In the genomic region with DNA sequence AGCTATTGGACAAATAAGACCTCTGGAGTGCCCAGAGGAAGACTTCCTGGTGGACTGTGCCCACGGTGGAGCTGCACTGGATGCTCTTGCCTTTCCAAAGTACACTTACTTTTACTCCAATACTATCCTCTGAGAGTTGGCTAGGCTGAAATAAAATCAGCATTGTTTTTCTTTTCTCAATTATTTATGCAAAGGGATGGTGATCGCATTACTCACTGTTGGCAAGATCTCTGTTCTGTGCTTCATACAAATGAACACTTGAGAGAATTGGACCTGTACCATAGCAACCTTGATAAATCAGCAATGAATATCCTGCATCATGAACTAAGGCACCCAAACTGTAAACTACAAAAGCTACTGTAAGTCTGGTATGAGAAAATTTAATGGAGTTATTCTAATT, we compare ENCODE assay signal across 22 cellular contexts. TPM values are rescaled to one million over a fixed set of nuclear protein-coding genes. Genes with fewer than 3 reads are reported as not detected.
DNase-seq lines count a peak whose midpoint lies in the region; ATAC-seq, FAIRE-seq and TF ChIP-seq lines count a peak whose summit lies in the region.
"Had no signal": no experiment of that assay in that cellular context is flagged by ENCODE, and none has a peak within 500 bp of the region (broad histone marks: within the 10 kb centered on the region; RNA-seq: fewer than 3 reads in every experiment).

No MANE protein-coding gene starts in this region.

- no peak for TF ChIP-seq CTCF in AG04449 (IDR thresholded peaks at IDR 0.05; ENCODE audit: insufficient read depth, low read length, missing control alignments)
- TF ChIP-seq CTCF in astrocyte (IDR thresholded peaks at IDR 0.05; ENCODE audit: insufficient read depth, low read depth, low read length) = no peak
- no peak for TF ChIP-seq CTCF in fibroblast of the aortic adventitia (IDR thresholded peaks at IDR 0.05; ENCODE audit: insufficient read depth, low read length)
- TF ChIP-seq CTCF in lower lobe of right lung (IDR thresholded peaks at IDR 0.05) = no peak

- intact Hi-C loops in lower lobe of right lung (cut with DNase I) = no loop called here

- no peak overlapping the region for H3K9ac ChIP-seq in astrocyte (ENCODE audit: low read length)

- CTCF ChIA-PET in AG04449 (lab: Yijun Ruan, JAX) = no interaction called here

- no peak overlapping the region for H2AFZ ChIP-seq in astrocyte (ENCODE audit: low read depth, low read length)

- FAIRE-seq in astrocyte (lab: Jason Lieb, UNC) = no peak
- FAIRE-seq: G401.6 had no signal

- H3K27me3 Mint-ChIP-seq in astrocyte (ENCODE audit: low read depth, unreplicated experiment) = no peaks in the 10 kb centered on the region

- no peaks in the 10 kb centered on the region for H3K4me1 ChIP-seq in astrocyte (ENCODE audit: insufficient read depth, low read length)
- H3K4me1 ChIP-seq in lower lobe of right lung = no peaks in the 10 kb centered on the region
- H3K4me1 ChIP-seq: ascending aorta, foreskin keratinocyte, Peyer's patch, upper lobe of left lung had no signal

- H3K27me3 ChIP-seq in astrocyte (ENCODE audit: insufficient read depth, low read length) = no peaks in the 10 kb centered on the region
- no peaks in the 10 kb centered on the region for H3K27me3 ChIP-seq in lower lobe of right lung (ENCODE audit: low read depth)
- H3K27me3 ChIP-seq: ascending aorta, foreskin keratinocyte, Peyer's patch, upper lobe of left lung had no signal

- POLR2A ChIA-PET in AG04449 (lab: Yijun Ruan, JAX) = no interaction called here

- H3K27ac ChIP-seq in astrocyte (ENCODE audit: low read depth, low read length) (no peak overlapping the region), lower lobe of right lung (no peak overlapping the region)
- H3K27ac ChIP-seq: ascending aorta, foreskin keratinocyte, Peyer's patch, upper lobe of left lung had no signal

- no peaks in the 10 kb centered on the region for H3K9me3 Mint-ChIP-seq in astrocyte (ENCODE audit: unreplicated experiment)
- H3K9me3 Mint-ChIP-seq: activated naive CD4-positive, alpha-beta T cell treated with anti-CD3 and anti-CD28 coated beads for 36 hours; IgD-negative memory B cell; neural crest cell had no signal

- H3K4me2 ChIP-seq in astrocyte (ENCODE audit: low read length) = peak overlapping the region; percentile 8

- H3K4me3 Mint-ChIP-seq in astrocyte (ENCODE audit: unreplicated experiment) = no peak overlapping the region
- H3K4me3 Mint-ChIP-seq: activated naive CD4-positive, alpha-beta T cell treated with anti-CD3 and anti-CD28 coated beads for 36 hours; IgD-negative memory B cell; neural crest cell had no signal

- H3K27ac Mint-ChIP-seq in astrocyte (ENCODE audit: unreplicated experiment) = no peak overlapping the region
- H3K27ac Mint-ChIP-seq: activated naive CD4-positive, alpha-beta T cell treated with anti-CD3 and anti-CD28 coated beads for 36 hours; IgD-negative memory B cell had no signal

- peak; percentile 7 for DNase-seq in AG04449 (ENCODE audit: low read depth, low spot score)
- DNase-seq in GM03348 (ENCODE audit: low spot score) = peak; percentile 8
- DNase-seq in astrocyte (ENCODE audit: low read depth) = peak; percentile 63
- peak; percentile 87 for DNase-seq in fibroblast of the aortic adventitia (ENCODE audit: low read depth)
- no peak for DNase-seq in NCI-H187 (lab: John Stamatoyannopoulos, UW)
- DNase-seq in activated CD4-positive, alpha-beta T cell treated with anti-CD3 and anti-CD28 coated beads for 1 hour = no peak
- no peak for DNase-seq in activated gamma-delta T cell treated with Interleukin-2 at 50 U/mL for 16 hours
- no peak for DNase-seq in lower lobe of right lung
- DNase-seq: activated naive CD4-positive, alpha-beta T cell treated with anti-CD3 and anti-CD28 coated beads for 36 hours; left cardiac atrium; midbrain; NCI-H2081 treated with DMSO at 0.1 percent for 48 hours; NCI-H774; Peyer's patch; stimulated activated naive CD4-positive, alpha-beta T cell treated with Interleukin-2 at 50 U/mL for 16 hours; upper lobe of left lung had no signal

- no peaks in the 10 kb centered on the region for H3K36me3 Mint-ChIP-seq in astrocyte (ENCODE audit: low read depth, unreplicated experiment)
- H3K36me3 Mint-ChIP-seq: IgD-negative memory B cell had no signal

- no peaks in the 10 kb centered on the region for H3K36me3 ChIP-seq in astrocyte (ENCODE audit: insufficient read depth, low read length)
- H3K36me3 ChIP-seq in lower lobe of right lung = no peaks in the 10 kb centered on the region
- H3K36me3 ChIP-seq: ascending aorta, Peyer's patch, upper lobe of left lung had no signal

- H3K4me3 ChIP-seq in AG04449 (ENCODE audit: low read depth, low read length) (no peak overlapping the region), astrocyte (ENCODE audit: insufficient read depth, low read depth, low read length) (no peak overlapping the region), fibroblast of the aortic adventitia (ENCODE audit: low read depth, low read length) (no peak overlapping the region), lower lobe of right lung (no peak overlapping the region)
- H3K4me3 ChIP-seq: ascending aorta, Peyer's patch, upper lobe of left lung had no signal

- no peak for ATAC-seq in lower lobe of right lung
- ATAC-seq: foreskin keratinocyte had no signal

- H3K9me3 ChIP-seq in astrocyte (ENCODE audit: insufficient read depth, low read depth, low read length) (no peaks in the 10 kb centered on the region), lower lobe of right lung (no peaks in the 10 kb centered on the region)
- H3K9me3 ChIP-seq: ascending aorta, Peyer's patch, upper lobe of left lung had no signal

- no peaks in the 10 kb centered on the region for H3K4me1 Mint-ChIP-seq in astrocyte (ENCODE audit: low read depth, unreplicated experiment)
- H3K4me1 Mint-ChIP-seq: IgD-negative memory B cell, neural crest cell had no signal

- H3K79me2 ChIP-seq in astrocyte (ENCODE audit: insufficient read depth, low read length) = no peaks in the 10 kb centered on the region

- no peaks in the 10 kb centered on the region for H4K20me1 ChIP-seq in astrocyte (ENCODE audit: insufficient read depth, low read length)

RNA-seq across cellular contexts. Expression of gene NLRP14, which starts 26.2 kb away (rescaled TPM):
- total RNA-seq in astrocyte = not detected in 2 replicates
- total RNA-seq in fibroblast of the aortic adventitia (ENCODE audit: low replicate concordance) = 0.18 TPM in 1 of 2 replicates, not detected in the other
- not detected for total RNA-seq in lower lobe of right lung
- total RNA-seq: A673; activated naive CD4-positive, alpha-beta T cell treated with anti-CD3 and anti-CD28 coated beads for 36 hours; ascending aorta; left cardiac atrium had no signal

RNA-seq across cellular contexts. Expression of gene ZNF214, which starts 26.3 kb away (rescaled TPM):
- total RNA-seq in astrocyte (0.93 and 0.94 TPM in 2 replicates), fibroblast of the aortic adventitia (ENCODE audit: low replicate concordance) (2.9 and 5.2 TPM in 2 replicates), lower lobe of right lung (3.3 TPM)
- total RNA-seq: activated naive CD4-positive, alpha-beta T cell treated with anti-CD3 and anti-CD28 coated beads for 36 hours; ascending aorta had no signal

RNA-seq across cellular contexts. Expression of gene RBMXL2, which starts 42.3 kb away (rescaled TPM):
- total RNA-seq in astrocyte (not detected in 2 replicates), fibroblast of the aortic adventitia (ENCODE audit: low replicate concordance) (not detected in 2 replicates), lower lobe of right lung (not detected)
- total RNA-seq: A673; activated naive CD4-positive, alpha-beta T cell treated with anti-CD3 and anti-CD28 coated beads for 36 hours; ascending aorta; foreskin keratinocyte; left cardiac atrium; Peyer's patch had no signal

Comparison
In these comparisons a context has a peak if more than half of its experiments do, and no peak if none do; other contexts are left out.
1. DNase-seq: peak in AG04449 (single experiment), GM03348 (single experiment), astrocyte (single experiment) and fibroblast of the aortic adventitia (single experiment); none in NCI-H187 (0 of 2), activated CD4-positive, alpha-beta T cell treated with anti-CD3 and anti-CD28 coated beads for 1 hour (single experiment), activated gamma-delta T cell treated with Interleukin-2 at 50 U/mL for 16 hours (single experiment) and lower lobe of right lung (single experiment).